In the genomic region with DNA sequence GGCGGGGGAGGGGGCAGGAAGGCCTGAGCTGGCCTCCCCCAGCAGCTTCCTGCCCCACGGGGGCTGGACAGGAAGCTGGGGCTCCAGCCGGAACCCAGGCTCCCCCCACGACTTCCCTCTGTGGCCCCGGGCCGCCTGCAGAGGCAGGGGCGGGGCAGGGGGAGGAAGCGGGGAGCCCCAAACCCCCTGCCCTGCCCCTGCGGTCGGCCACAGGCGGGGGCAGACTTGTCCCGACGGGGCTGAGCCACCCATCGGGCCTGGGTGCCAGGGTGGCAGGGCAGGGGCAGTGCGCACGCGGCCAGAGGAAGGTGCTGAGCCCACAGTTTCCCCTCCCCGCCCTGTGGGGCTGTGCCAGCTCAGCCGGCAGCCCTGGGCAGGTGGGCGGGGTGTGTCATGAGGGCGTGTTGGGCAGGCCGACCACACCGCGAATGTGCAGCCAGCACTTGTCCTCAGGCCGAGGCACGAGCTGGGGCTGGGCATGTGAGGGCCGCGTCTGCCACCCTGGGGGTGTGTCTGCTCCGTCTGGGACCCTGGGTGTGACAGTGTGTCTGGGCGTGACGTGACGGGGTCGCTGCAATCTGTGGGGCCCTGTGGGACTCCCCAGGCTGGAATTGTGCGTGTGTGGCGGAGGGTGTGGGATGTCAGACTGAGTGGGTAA, we compare ENCODE assay signal across 8 cellular contexts. TPM values are rescaled to one million over a fixed set of nuclear protein-coding genes. Genes with fewer than 3 reads are reported as not detected.
DNase-seq lines count a peak whose midpoint lies in the region; ATAC-seq and TF ChIP-seq lines count a peak whose summit lies in the region.

No MANE protein-coding gene starts in this region.

- peaks cover 73% of the 10 kb centered on the region for H3K4me1 ChIP-seq in BLaER1

- peak overlapping the region; percentile 98 for H3K4me2 ChIP-seq in BLaER1

- H3K27ac Mint-ChIP-seq in activated B cell treated with CpG ODN at 0.5 μM for 24 hours: peak overlapping the region; percentile 93

- peak overlapping the region; percentile 55 for H3K4me3 ChIP-seq in BLaER1

- no peaks in the 10 kb centered on the region for H3K27me3 Mint-ChIP-seq in activated B cell treated with CpG ODN at 0.5 μM for 24 hours

- H3K27ac ChIP-seq in BLaER1: peak overlapping the region; percentile 80

- H3K4me1 Mint-ChIP-seq in activated B cell treated with CpG ODN at 0.5 μM for 24 hours: peaks cover 71% of the 10 kb centered on the region

- no peaks in the 10 kb centered on the region for H3K9me3 Mint-ChIP-seq in activated B cell treated with CpG ODN at 0.5 μM for 24 hours

- intact Hi-C loops in activated B cell treated with CpG ODN at 0.5 μM for 24 hours (cut with micrococcal nuclease): loop anchor here (1.0 kb wide), 3 partner anchors 24 to 70 kb away; a partner anchor contains a TSS

- H4K20me1 ChIP-seq in BLaER1: peaks cover 77% of the 10 kb centered on the region

- H3K4me3 Mint-ChIP-seq in activated B cell treated with CpG ODN at 0.5 μM for 24 hours: peak overlapping the region; percentile 77

- POLR2A ChIA-PET in activated B cell treated with CpG ODN at 0.5 μM for 24 hours (lab: Charles Lee): interaction anchor here (0.6 to 6.2 kb wide), 13 partner anchors 18 to 550 kb away, joined by 3 to 119 read pairs (median 6); a partner anchor contains a TSS

- DNase-seq in HT-29 (ENCODE audit: low spot score): peak; percentile 85
- DNase-seq in activated B cell treated with CpG ODN at 0.5 μM for 24 hours: peak; percentile 77
- DNase-seq in central memory CD4-positive, alpha-beta T cell: peak; percentile 90
- peak; percentile 91 to 94 for DNase-seq in lung microvascular endothelial cell (ENCODE audit: low read depth in 2 of 2)
- peak; percentile 62 for DNase-seq in stimulated activated CD8-positive, alpha-beta memory T cell treated with anti-CD3 and anti-CD28 coated beads, Interleukin-15, amount 100 ng/mL, for 24 hours (ENCODE audit: low read depth)

- no peaks in the 10 kb centered on the region for H3K27me3 ChIP-seq in BLaER1

- peak overlapping the region; percentile 71 for H3K9ac ChIP-seq in BLaER1

- peaks cover 49% of the 10 kb centered on the region for H3K36me3 Mint-ChIP-seq in activated B cell treated with CpG ODN at 0.5 μM for 24 hours (ENCODE audit: low read depth)

- peak; percentile 51 for ATAC-seq in GM19351 (IDR thresholded peaks at IDR 0.05; ENCODE audit: unreplicated experiment)
- peak; percentile 71 for ATAC-seq in activated B cell treated with CpG ODN at 0.5 μM for 24 hours (ENCODE audit: low read depth)
- no peak for ATAC-seq in HG03095 (IDR thresholded peaks at IDR 0.05; ENCODE audit: unreplicated experiment)

- H3K9me3 ChIP-seq in BLaER1: no peaks in the 10 kb centered on the region

- peaks cover 39% of the 10 kb centered on the region for H3K36me3 ChIP-seq in BLaER1

- TF ChIP-seq CTCF in activated B cell treated with CpG ODN at 0.5 μM for 24 hours (IDR thresholded peaks at IDR 0.05): no peak

- CTCF ChIA-PET in activated B cell treated with CpG ODN at 0.5 μM for 24 hours (lab: Charles Lee): interaction anchor here (1.2 to 2.2 kb wide), 3 partner anchors 19 to 25 kb away, joined by 4 to 18 read pairs (median 4); a partner anchor contains a TSS

RNA-seq across cellular contexts. Expression of a gene that starts 17.7 kb away (rescaled TPM):
- 34.5 and 39.5 TPM in 2 replicates for total RNA-seq in HT-29 (2014; rRNA removed; shearing (Covaris generic))
- total RNA-seq in activated B cell treated with CpG ODN at 0.5 μM for 24 hours: 61.7 and 65.3 TPM in 2 replicates
- total RNA-seq in lung microvascular endothelial cell: 4.4 and 8.7 TPM in 2 replicates

RNA-seq across cellular contexts. Expression of a gene that starts 26.1 kb away (rescaled TPM):
- total RNA-seq in HT-29 (2014; rRNA removed; shearing (Covaris generic)): 2.5 and 2.6 TPM in 2 replicates
- 80.7 and 88.5 TPM in 2 replicates for total RNA-seq in activated B cell treated with CpG ODN at 0.5 μM for 24 hours
- total RNA-seq in lung microvascular endothelial cell: 17.4 and 19.6 TPM in 2 replicates

RNA-seq across cellular contexts. Expression of a gene that starts 36.3 kb away (rescaled TPM):
- 26.9 and 32.1 TPM in 2 replicates for total RNA-seq in HT-29 (2014; rRNA removed; shearing (Covaris generic))
- total RNA-seq in activated B cell treated with CpG ODN at 0.5 μM for 24 hours: 11.7 and 14.2 TPM in 2 replicates
- total RNA-seq in lung microvascular endothelial cell: 6.3 and 6.9 TPM in 2 replicates

RNA-seq across cellular contexts. Expression of a gene that starts 48.7 kb away (rescaled TPM):
- total RNA-seq in HT-29 (2014; rRNA removed; shearing (Covaris generic)): 10.2 and 11.0 TPM in 2 replicates
- total RNA-seq in activated B cell treated with CpG ODN at 0.5 μM for 24 hours (3.7 and 4.6 TPM in 2 replicates), lung microvascular endothelial cell (2.2 and 3.3 TPM in 2 replicates)
